1 cellular context compared by ENCODE assay signal in the genomic region with DNA sequence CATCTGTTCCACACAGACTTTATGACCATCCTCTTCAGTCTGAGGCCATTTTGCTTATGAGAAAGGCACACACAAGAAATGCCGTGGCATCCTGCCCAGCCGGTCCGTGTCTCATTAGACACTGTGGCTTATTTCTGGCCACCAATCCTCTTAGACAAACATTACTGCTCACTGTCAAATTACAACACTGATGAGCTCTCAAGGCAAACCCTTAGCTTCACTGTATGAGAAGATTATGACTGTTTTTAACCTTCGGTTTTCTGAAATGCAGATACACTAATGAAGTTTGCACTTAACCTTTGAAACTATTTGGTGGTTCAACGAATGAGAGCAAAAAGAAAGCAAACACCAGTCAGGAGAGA.
TF ChIP-seq lines count a peak whose summit lies in the region.

No MANE protein-coding gene starts in this region.

TF ChIP-seq in HCT116, 20 proteins besides CTCF, POLR2A, EP300 and RAD21 (continued from another document):
- TF ChIP-seq TCF7L2 (IDR thresholded peaks at IDR 0.05; ENCODE audit: borderline replicate concordance, extremely low read depth, insufficient read depth, insufficient read length) (no peak), CEBPB (IDR thresholded peaks at IDR 0.05; ENCODE audit: low read depth) (no peak), EGR1 (IDR thresholded peaks at IDR 0.05; ENCODE audit: low read depth) (no peak), EZH2phosphoT487 (IDR thresholded peaks at IDR 0.05; ENCODE audit: borderline replicate concordance) (no peak), SP1 (IDR thresholded peaks at IDR 0.05; ENCODE audit: low read depth) (no peak), SRF (IDR thresholded peaks at IDR 0.05; ENCODE audit: low read depth) (no peak), POLR2AphosphoS5 (IDR thresholded peaks at IDR 0.05; ENCODE audit: low read depth, low read length) (no peak), ELF1 (IDR thresholded peaks at IDR 0.05; ENCODE audit: borderline replicate concordance, low read depth) (no peak), ZFX (IDR thresholded peaks at IDR 0.05) (no peak), SIN3A (IDR thresholded peaks at IDR 0.05; ENCODE audit: low read depth) (no peak)
- TF ChIP-seq, protein P1, sequence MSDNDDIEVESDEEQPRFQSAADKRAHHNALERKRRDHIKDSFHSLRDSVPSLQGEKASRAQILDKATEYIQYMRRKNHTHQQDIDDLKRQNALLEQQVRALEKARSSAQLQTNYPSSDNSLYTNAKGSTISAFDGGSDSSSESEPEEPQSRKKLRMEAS (IDR thresholded peaks at IDR 0.05): no peak
- TF ChIP-seq, protein P2, sequence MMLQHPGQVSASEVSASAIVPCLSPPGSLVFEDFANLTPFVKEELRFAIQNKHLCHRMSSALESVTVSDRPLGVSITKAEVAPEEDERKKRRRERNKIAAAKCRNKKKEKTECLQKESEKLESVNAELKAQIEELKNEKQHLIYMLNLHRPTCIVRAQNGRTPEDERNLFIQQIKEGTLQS (IDR thresholded peaks at IDR 0.05): no peak
- TF ChIP-seq, protein P3, sequence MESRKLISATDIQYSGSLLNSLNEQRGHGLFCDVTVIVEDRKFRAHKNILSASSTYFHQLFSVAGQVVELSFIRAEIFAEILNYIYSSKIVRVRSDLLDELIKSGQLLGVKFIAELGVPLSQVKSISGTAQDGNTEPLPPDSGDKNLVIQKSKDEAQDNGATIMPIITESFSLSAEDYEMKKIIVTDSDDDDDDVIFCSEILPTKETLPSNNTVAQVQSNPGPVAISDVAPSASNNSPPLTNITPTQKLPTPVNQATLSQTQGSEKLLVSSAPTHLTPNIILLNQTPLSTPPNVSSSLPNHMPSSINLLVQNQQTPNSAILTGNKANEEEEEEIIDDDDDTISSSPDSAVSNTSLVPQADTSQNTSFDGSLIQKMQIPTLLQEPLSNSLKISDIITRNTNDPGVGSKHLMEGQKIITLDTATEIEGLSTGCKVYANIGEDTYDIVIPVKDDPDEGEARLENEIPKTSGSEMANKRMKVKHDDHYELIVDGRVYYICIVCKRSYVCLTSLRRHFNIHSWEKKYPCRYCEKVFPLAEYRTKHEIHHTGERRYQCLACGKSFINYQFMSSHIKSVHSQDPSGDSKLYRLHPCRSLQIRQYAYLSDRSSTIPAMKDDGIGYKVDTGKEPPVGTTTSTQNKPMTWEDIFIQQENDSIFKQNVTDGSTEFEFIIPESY (IDR thresholded peaks at IDR 0.05; ENCODE audit: extremely low read depth, insufficient replicate concordance, low read length): no peak
